Comparison of ENCODE assay signal across 2 cellular contexts in genomic region chr1:176878750-176879536, GRCh38.
A peak's percentile ranks its signal among the peaks of the same experiment; 100 is the strongest.
TF ChIP-seq lines count a peak whose summit lies in the region.

No MANE protein-coding gene starts in this region.

TF ChIP-seq in HepG2, 621 proteins besides CTCF, POLR2A, EP300 and RAD21:
- TF ChIP-seq ZNF574 (CRISPR knock-in tag; IDR thresholded peaks at IDR 0.05) (no peak), ZNF614 (CRISPR knock-in tag; IDR thresholded peaks at IDR 0.05; ENCODE audit: borderline replicate concordance) (no peak), RCOR2 (CRISPR knock-in tag; IDR thresholded peaks at IDR 0.05) (no peak), ZNF34 (CRISPR knock-in tag; IDR thresholded peaks at IDR 0.05; ENCODE audit: borderline replicate concordance) (no peak), ZNF768 (CRISPR knock-in tag; IDR thresholded peaks at IDR 0.05) (no peak), ZNF256 (CRISPR knock-in tag; conservative IDR thresholded peaks at IDR 0.05) (no peak), ZNF766 (CRISPR knock-in tag; IDR thresholded peaks at IDR 0.05; ENCODE audit: borderline replicate concordance) (no peak), TCF7L2 (IDR thresholded peaks at IDR 0.05; ENCODE audit: low read depth, low read length) (no peak)

TF ChIP-seq in K562, 482 proteins besides CTCF, POLR2A, EP300 and RAD21 (continues in another document):
- TF ChIP-seq DEAF1 (CRISPR knock-in tag; IDR thresholded peaks at IDR 0.05) (0 out of 2 replicates have a peak, but pooled peaks have one; percentile 13), TRIM25 (IDR thresholded peaks at IDR 0.05; ENCODE audit: borderline replicate concordance) (no peak), DLX4 (CRISPR knock-in tag; IDR thresholded peaks at IDR 0.05) (no peak), RCOR1 (IDR thresholded peaks at IDR 0.05; ENCODE audit: borderline replicate concordance in 1 of 2, low read depth in 2 of 2, low read length in 2 of 2) (no peak), FUS (optimal IDR thresholded peaks at IDR 0.05; ENCODE audit: low read depth, low read length) (no peak), HMBOX1 (IDR thresholded peaks at IDR 0.05) (no peak; the same call in 1 of the 2 replicates), MXD1 (CRISPR knock-in tag; IDR thresholded peaks at IDR 0.05; ENCODE audit: borderline replicate concordance, poor library complexity, severe bottlenecking) (no peak), PPARD (CRISPR knock-in tag; IDR thresholded peaks at IDR 0.05) (no peak), NFRKB (IDR thresholded peaks at IDR 0.05; ENCODE audit: low read depth) (peak; percentile 64; the same call in 1 of the 2 replicates), POLR2G (IDR thresholded peaks at IDR 0.05; ENCODE audit: low read depth, low read length) (peak; percentile 15; the same call in 1 of the 2 replicates), GTF2E2 (tag; IDR thresholded peaks at IDR 0.05) (no peak), RFX5 (IDR thresholded peaks at IDR 0.05; ENCODE audit: low read depth, low read length) (no peak), HNRNPK (IDR thresholded peaks at IDR 0.05; ENCODE audit: low read depth, low read length, poor library complexity, severe bottlenecking) (no peak), NR3C1 (CRISPR knock-in tag; IDR thresholded peaks at IDR 0.05) (no peak), ELF4 (CRISPR knock-in tag; IDR thresholded peaks at IDR 0.05) (peak; percentile 7), ZNF217 (CRISPR knock-in tag; IDR thresholded peaks at IDR 0.05) (no peak), MIER1 (IDR thresholded peaks at IDR 0.05; ENCODE audit: low read depth) (no peak), ZBTB7A (IDR thresholded peaks at IDR 0.05; ENCODE audit: borderline replicate concordance, control insufficient read depth, low read depth, low read length) (peak; percentile 62; the same call in 1 of the 2 replicates), HSF4 (CRISPR knock-in tag; IDR thresholded peaks at IDR 0.05; ENCODE audit: borderline replicate concordance) (peak; percentile 35; the same call in 1 of the 2 replicates), CTCFL (IDR thresholded peaks at IDR 0.05; ENCODE audit: borderline replicate concordance, insufficient read depth, low read depth, low read length, poor library complexity, severe bottlenecking) (peak; percentile 88), PREB (CRISPR knock-in tag; IDR thresholded peaks at IDR 0.05) (no peak), ZNF311 (CRISPR knock-in tag; IDR thresholded peaks at IDR 0.05) (peak; percentile 57; the same call in 1 of the 2 replicates), SMAD4 (CRISPR knock-in tag; conservative IDR thresholded peaks at IDR 0.05) (peak; percentile 73; the same call in 1 of the 2 replicates), HNRNPLL (IDR thresholded peaks at IDR 0.05; ENCODE audit: low read depth, low read length, poor library complexity, severe bottlenecking) (no peak), ZNF175 (CRISPR knock-in tag; IDR thresholded peaks at IDR 0.05; ENCODE audit: low read depth) (no peak), CBFA2T2 (conservative IDR thresholded peaks at IDR 0.05) (0 out of 2 replicates have a peak, but pooled peaks have one; percentile 27), RERE (CRISPR knock-in tag; IDR thresholded peaks at IDR 0.05; ENCODE audit: borderline replicate concordance) (no peak), CTBP1 (IDR thresholded peaks at IDR 0.05; ENCODE audit: borderline replicate concordance) (0 out of 2 replicates have a peak, but pooled peaks have one; percentile 48), ZNF592 (IDR thresholded peaks at IDR 0.05) (peak; percentile 90), PHF20 (IDR thresholded peaks at IDR 0.05; ENCODE audit: partially characterized antibody) (no peak), ZNF133 (CRISPR knock-in tag; IDR thresholded peaks at IDR 0.05) (no peak), ATF1 (CRISPR knock-in tag; IDR thresholded peaks at IDR 0.05) (no peak), ATF1 (tag; IDR thresholded peaks at IDR 0.05) (0 out of 2 replicates have a peak, but pooled peaks have one; percentile 40), NR2C1 (IDR thresholded peaks at IDR 0.05) (no peak), NR2C1 (tag; IDR thresholded peaks at IDR 0.05) (peak; percentile 46; the same call in 1 of the 2 replicates), ZNF79 (CRISPR knock-in tag; IDR thresholded peaks at IDR 0.05; ENCODE audit: low read depth) (no peak), XRCC5 (IDR thresholded peaks at IDR 0.05; ENCODE audit: low read depth, low read length) (0 out of 2 replicates have a peak, but pooled peaks have one; percentile 41), MECOM (CRISPR knock-in tag; IDR thresholded peaks at IDR 0.05) (no peak), ZNF274 (IDR thresholded peaks at IDR 0.05; ENCODE audit: borderline replicate concordance, low read depth, low read length) (no peak), CHD4 (IDR thresholded peaks at IDR 0.05; ENCODE audit: insufficient read depth, insufficient replicate concordance, low read depth, low read length, poor library complexity, severe bottlenecking) (no peak), CREM (IDR thresholded peaks at IDR 0.05; ENCODE audit: low read depth) (0 out of 2 replicates have a peak, but pooled peaks have one; percentile 19), ZNF785 (CRISPR knock-in tag; IDR thresholded peaks at IDR 0.05) (no peak)
